Comparison of ENCODE assay signal across 1 cellular context in the genomic region with DNA sequence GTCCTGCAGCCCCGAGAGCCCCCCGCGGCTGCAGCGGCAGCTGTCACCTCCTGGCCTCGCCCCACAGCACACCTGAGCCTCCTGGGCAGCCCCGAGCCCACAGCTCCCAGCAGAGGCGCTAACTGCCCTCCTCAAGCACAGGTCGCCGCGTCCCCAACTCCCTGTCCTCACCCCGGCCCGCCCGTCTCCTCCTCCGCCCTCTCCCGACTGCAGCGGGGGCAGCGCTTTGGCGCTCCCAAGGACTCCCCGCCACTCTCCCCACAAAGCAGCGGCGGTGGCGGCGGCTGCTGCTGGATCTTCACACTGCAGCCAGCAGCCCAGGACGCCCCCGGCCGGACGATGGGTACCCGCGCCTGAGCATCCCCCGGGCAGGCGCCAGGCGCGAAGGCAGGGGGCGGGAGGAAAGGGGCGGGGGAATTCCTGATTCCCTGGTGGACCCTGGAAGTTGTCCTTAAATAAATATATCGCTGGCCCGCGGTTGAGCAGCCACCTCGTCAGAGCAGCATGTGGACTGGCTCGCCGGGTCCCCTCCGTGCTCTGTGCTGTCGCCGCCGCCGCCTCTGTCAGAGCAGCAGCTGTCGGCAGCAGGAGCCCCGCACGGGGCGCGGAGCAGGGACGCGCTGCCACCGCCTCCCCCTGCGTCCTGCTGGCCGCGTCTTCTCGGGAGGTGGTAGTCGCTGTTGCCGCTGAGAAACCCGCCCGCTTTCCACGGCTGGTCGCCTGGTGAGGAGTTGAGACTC.
TF ChIP-seq lines count a peak whose summit lies in the region.

A gene (plus strand): TSS at position 485 of the 740 bp plus-strand sequence. CDS start 277 bp downstream, outside the sequence.

TF ChIP-seq in IMR-90, 13 proteins besides CTCF, POLR2A, EP300 and RAD21 (continued from another document):
- TF ChIP-seq SMC3 (IDR thresholded peaks at IDR 0.05; ENCODE audit: low read depth, low read length) (no peak), RCOR1 (IDR thresholded peaks at IDR 0.05; ENCODE audit: insufficient replicate concordance, low read length) (no peak), BHLHE40 (IDR thresholded peaks at IDR 0.05; ENCODE audit: low read depth, low read length) (no peak), RFX5 (IDR thresholded peaks at IDR 0.05; ENCODE audit: low read depth, low read length) (no peak), MAFK (IDR thresholded peaks at IDR 0.05; ENCODE audit: low read depth, low read length) (no peak), CEBPB (IDR thresholded peaks at IDR 0.05; ENCODE audit: low read depth, low read length) (no peak)
- TF ChIP-seq, protein P1, sequence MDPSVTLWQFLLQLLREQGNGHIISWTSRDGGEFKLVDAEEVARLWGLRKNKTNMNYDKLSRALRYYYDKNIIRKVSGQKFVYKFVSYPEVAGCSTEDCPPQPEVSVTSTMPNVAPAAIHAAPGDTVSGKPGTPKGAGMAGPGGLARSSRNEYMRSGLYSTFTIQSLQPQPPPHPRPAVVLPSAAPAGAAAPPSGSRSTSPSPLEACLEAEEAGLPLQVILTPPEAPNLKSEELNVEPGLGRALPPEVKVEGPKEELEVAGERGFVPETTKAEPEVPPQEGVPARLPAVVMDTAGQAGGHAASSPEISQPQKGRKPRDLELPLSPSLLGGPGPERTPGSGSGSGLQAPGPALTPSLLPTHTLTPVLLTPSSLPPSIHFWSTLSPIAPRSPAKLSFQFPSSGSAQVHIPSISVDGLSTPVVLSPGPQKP (IDR thresholded peaks at IDR 0.05; ENCODE audit: borderline replicate concordance, low read depth, low read length) = no peak
